Comparison of ENCODE assay signal across 13 cellular contexts in the genomic region with DNA sequence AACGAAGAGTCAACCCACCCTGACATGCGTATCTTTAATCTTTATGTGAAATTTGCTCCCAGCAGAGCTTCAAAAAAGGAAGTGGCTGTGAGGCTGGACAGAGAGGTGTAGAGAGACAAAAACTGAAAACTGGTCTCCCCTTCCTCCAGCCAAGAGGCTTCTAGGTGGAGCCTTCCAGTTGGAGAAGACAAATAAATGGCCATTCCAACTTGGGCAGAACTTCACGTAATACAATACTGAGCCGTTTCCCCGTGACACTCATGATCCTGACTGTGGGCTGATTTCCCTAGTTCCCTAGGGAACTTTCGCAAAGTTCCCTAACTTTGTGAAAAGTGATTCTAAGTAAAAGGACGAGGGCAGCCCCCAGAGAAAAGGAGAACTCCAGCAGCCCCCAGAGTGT.
"Had no signal": no experiment of that assay in that cellular context is flagged by ENCODE, and none has a peak within 500 bp of the region (broad histone marks: within the 10 kb centered on the region; RNA-seq: fewer than 3 reads in every experiment).

No MANE protein-coding gene starts in this region.

- DNase-seq: activated CD4-positive, alpha-beta memory T cell treated with anti-CD3 and anti-CD28 coated beads, Interleukin-2, amount 10 ng/mL, durations not matched to agents 7 days and 5 days; activated naive CD4-positive, alpha-beta T cell; activated naive CD8-positive, alpha-beta T cell treated with anti-CD3 and anti-CD28 coated beads, Interleukin-2, amount 50 U/mL, for 24 hours; colonic mucosa; effector CD8-positive, alpha-beta T cell; naive B cell; nucleus accumbens; T-helper 9 cell; transverse colon had no signal

- ATAC-seq: activated naive CD8-positive, alpha-beta T cell treated with anti-CD3 and anti-CD28 coated beads, Interleukin-2, amount 50 U/mL, for 24 hours had no signal

- H3K27ac ChIP-seq: cardiac muscle cell, colonic mucosa, epithelial cell of prostate, hepatocyte, transverse colon, VCaP had no signal

- H3K4me1 ChIP-seq: colonic mucosa, transverse colon had no signal

- H3K4me1 Mint-ChIP-seq: activated CD4-positive, alpha-beta memory T cell treated with anti-CD3 and anti-CD28 coated beads, Interleukin-2, amount 10 ng/mL, durations not matched to agents 7 days and 5 days; activated naive CD8-positive, alpha-beta T cell treated with anti-CD3 and anti-CD28 coated beads, Interleukin-2, amount 50 U/mL, for 24 hours had no signal

- H3K36me3 ChIP-seq: cardiac muscle cell, colonic mucosa, transverse colon had no signal

- H3K9me3 ChIP-seq: colonic mucosa, transverse colon had no signal

- H3K27ac Mint-ChIP-seq: activated CD4-positive, alpha-beta memory T cell treated with anti-CD3 and anti-CD28 coated beads, Interleukin-2, amount 10 ng/mL, durations not matched to agents 7 days and 5 days; activated naive CD8-positive, alpha-beta T cell treated with anti-CD3 and anti-CD28 coated beads, Interleukin-2, amount 50 U/mL, for 24 hours had no signal

- H3K27me3 ChIP-seq: cardiac muscle cell, colonic mucosa, hepatocyte, transverse colon had no signal

- H3K27me3 Mint-ChIP-seq: activated CD4-positive, alpha-beta memory T cell treated with anti-CD3 and anti-CD28 coated beads, Interleukin-2, amount 10 ng/mL, durations not matched to agents 7 days and 5 days; activated naive CD8-positive, alpha-beta T cell treated with anti-CD3 and anti-CD28 coated beads, Interleukin-2, amount 50 U/mL, for 24 hours; naive B cell had no signal

- H3K4me3 ChIP-seq: cardiac muscle cell, colonic mucosa, hepatocyte, transverse colon had no signal

- H3K36me3 Mint-ChIP-seq: naive B cell had no signal

- H3K4me3 Mint-ChIP-seq: activated CD4-positive, alpha-beta memory T cell treated with anti-CD3 and anti-CD28 coated beads, Interleukin-2, amount 10 ng/mL, durations not matched to agents 7 days and 5 days; activated naive CD8-positive, alpha-beta T cell treated with anti-CD3 and anti-CD28 coated beads, Interleukin-2, amount 50 U/mL, for 24 hours had no signal

- H3K9me3 Mint-ChIP-seq: activated naive CD8-positive, alpha-beta T cell treated with anti-CD3 and anti-CD28 coated beads, Interleukin-2, amount 50 U/mL, for 24 hours had no signal
